Comparison of ENCODE assay signal across 22 cellular contexts in the genomic region with DNA sequence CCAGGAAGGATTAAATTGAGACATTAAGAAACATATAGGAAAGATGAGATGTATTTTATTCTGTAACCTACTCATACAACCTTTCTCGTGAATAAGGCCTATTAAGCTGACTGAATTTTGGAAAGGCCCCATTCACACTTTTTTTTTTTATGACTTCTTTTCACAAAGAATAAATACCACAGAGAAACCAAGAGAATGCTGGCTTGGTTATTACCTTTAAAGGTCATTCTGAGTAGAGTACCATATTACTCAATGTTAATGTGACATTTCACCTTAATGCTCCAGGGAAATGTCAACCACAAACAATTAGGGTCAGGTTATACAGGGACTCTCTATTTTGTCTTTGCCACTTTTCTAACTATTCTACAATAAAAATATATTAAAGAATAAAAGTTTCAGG.
"Had no signal": no experiment of that assay in that cellular context is flagged by ENCODE, and none has a peak within 500 bp of the region (broad histone marks: within the 10 kb centered on the region; RNA-seq: fewer than 3 reads in every experiment).

No MANE protein-coding gene starts in this region.

- H3K27ac ChIP-seq: colonic mucosa, epithelial cell of prostate, esophagus squamous epithelium, gastroesophageal sphincter, heart left ventricle, hepatocyte, left lung had no signal

- H3K4me3 ChIP-seq: colonic mucosa, esophagus squamous epithelium, gastroesophageal sphincter, heart left ventricle, hepatocyte, left lung, lung had no signal

- H3K4me1 ChIP-seq: colonic mucosa, esophagus squamous epithelium, gastroesophageal sphincter, heart left ventricle, left lung had no signal

- H3K27me3 ChIP-seq: colonic mucosa, esophagus squamous epithelium, gastroesophageal sphincter, hepatocyte, left lung had no signal

- H3K36me3 ChIP-seq: colonic mucosa, esophagus squamous epithelium, gastroesophageal sphincter, heart left ventricle, left lung had no signal

- DNase-seq: colonic mucosa; cortex of kidney; effector CD8-positive, alpha-beta T cell; effector memory CD8-positive, alpha-beta T cell; erythroblast; esophagus squamous epithelium; foreskin melanocyte; heart left ventricle; hypothalamus; immature natural killer cell; islet precursor cell; kidney; left cardiac atrium; left lung; left ventricle myocardium superior; mammary epithelial cell; midbrain had no signal

- H3K9me3 ChIP-seq: colonic mucosa, esophagus squamous epithelium, gastroesophageal sphincter, heart left ventricle had no signal

- ATAC-seq: effector memory CD8-positive, alpha-beta T cell; esophagus mucosa; gastroesophageal sphincter; heart left ventricle; left cardiac atrium; left lung; left ventricle myocardium superior had no signal
